1 cellular context compared by ENCODE assay signal in genomic region chr12:106773945-106774807, GRCh38.
TF ChIP-seq lines count a peak whose summit lies in the region.

Gene RIC8B (plus strand): TSS chr12:106774682. CDS start chr12:106774746, 64 bp downstream.

TF ChIP-seq in GM12878, 131 proteins besides CTCF, POLR2A, EP300 and RAD21 (continued from another document):
- TF ChIP-seq POU2F2 (IDR thresholded peaks at IDR 0.05; ENCODE audit: borderline replicate concordance, low read depth, low read length) (peak; percentile 33; the same call in 2 of the 3 replicates), TCF7 (IDR thresholded peaks at IDR 0.05; ENCODE audit: borderline replicate concordance) (no peak), ZNF274 (IDR thresholded peaks at IDR 0.05; ENCODE audit: insufficient read depth, insufficient read length) (no peak), NR2C1 (IDR thresholded peaks at IDR 0.05) (peak; percentile 94), ZBTB33 (IDR thresholded peaks at IDR 0.05) (no peak), SMC3 (IDR thresholded peaks at IDR 0.05; ENCODE audit: borderline replicate concordance, low read length) (no peak), MTA3 (IDR thresholded peaks at IDR 0.05; ENCODE audit: borderline replicate concordance, low read length) (no peak), SREBF1 (IDR thresholded peaks at IDR 0.05; ENCODE audit: low read length) (peak; percentile 84), ATF7 (IDR thresholded peaks at IDR 0.05; ENCODE audit: low read depth) (peak; percentile 61), RFX5 (IDR thresholded peaks at IDR 0.05; ENCODE audit: low read depth, low read length) (no peak), PBX3 (IDR thresholded peaks at IDR 0.05; ENCODE audit: insufficient replicate concordance, low read depth, low read length) (no peak), JUND (IDR thresholded peaks at IDR 0.05; ENCODE audit: low read depth, low read length) (no peak), IKZF1 (conservative IDR thresholded peaks at IDR 0.05) (peak; percentile 100), ESRRA (IDR thresholded peaks at IDR 0.05; ENCODE audit: low read length) (no peak), SIX5 (IDR thresholded peaks at IDR 0.05; ENCODE audit: low read depth, low read length, severe bottlenecking) (peak; percentile 96), PRDM15 (CRISPR knock-in tag; IDR thresholded peaks at IDR 0.05) (no peak), HDAC6 (IDR thresholded peaks at IDR 0.05; ENCODE audit: unreplicated experiment) (no peak), CHD1 (IDR thresholded peaks at IDR 0.05; ENCODE audit: low read depth, low read length) (0 out of 2 replicates have a peak, but pooled peaks have one; percentile 42), BMI1 (IDR thresholded peaks at IDR 0.05; ENCODE audit: borderline replicate concordance) (peak; percentile 67), KLF5 (IDR thresholded peaks at IDR 0.05; ENCODE audit: partially characterized antibody) (peak; percentile 54), YY1 (IDR thresholded peaks at IDR 0.05; ENCODE audit: low read depth, low read length) (peak; percentile 85), NR2F1 (conservative IDR thresholded peaks at IDR 0.05) (peak; percentile 51), JUNB (IDR thresholded peaks at IDR 0.05) (no peak), IRF5 (IDR thresholded peaks at IDR 0.05; ENCODE audit: borderline replicate concordance) (no peak), SMARCA5 (IDR thresholded peaks at IDR 0.05) (peak; percentile 75), NRF1 (conservative IDR thresholded peaks at IDR 0.05; ENCODE audit: low read depth, low read length) (no peak), SUPT20H (IDR thresholded peaks at IDR 0.05; ENCODE audit: borderline replicate concordance, control insufficient read depth, low read depth, low read length) (no peak), SMAD5 (IDR thresholded peaks at IDR 0.05; ENCODE audit: low read depth) (0 out of 2 replicates have a peak, but pooled peaks have one; percentile 36), ZBTB11 (CRISPR knock-in tag; IDR thresholded peaks at IDR 0.05) (no peak), ZBTB40 (IDR thresholded peaks at IDR 0.05; ENCODE audit: borderline replicate concordance) (peak; percentile 81; the same call in 1 of the 2 replicates), POLR2AphosphoS2 (IDR thresholded peaks at IDR 0.05; ENCODE audit: low read depth, low read length) (peak; percentile 33; the same call in 1 of the 2 replicates), MAX (IDR thresholded peaks at IDR 0.05; ENCODE audit: low read depth, low read length) (peak; percentile 30; the same call in 1 of the 2 replicates), CREM (IDR thresholded peaks at IDR 0.05; ENCODE audit: low read depth) (peak; percentile 92), BACH1 (IDR thresholded peaks at IDR 0.05; ENCODE audit: borderline replicate concordance) (peak; percentile 26; the same call in 1 of the 2 replicates), HCFC1 (IDR thresholded peaks at IDR 0.05; ENCODE audit: low read length) (peak; percentile 95), MXI1 (IDR thresholded peaks at IDR 0.05; ENCODE audit: low read depth, low read length) (peak; percentile 78), PAX5 (IDR thresholded peaks at IDR 0.05; ENCODE audit: borderline replicate concordance, low read depth, low read length) (peak; percentile 74), YBX1 (IDR thresholded peaks at IDR 0.05) (no peak), CHD4 (IDR thresholded peaks at IDR 0.05) (no peak), SPI1 (IDR thresholded peaks at IDR 0.05; ENCODE audit: borderline replicate concordance, insufficient read depth, low read depth, low read length) (0 out of 2 replicates have a peak, but pooled peaks have one; percentile 2), IRF4 (IDR thresholded peaks at IDR 0.05; ENCODE audit: low read depth, low read length) (no peak), TCF3 (IDR thresholded peaks at IDR 0.05; ENCODE audit: borderline replicate concordance, insufficient read depth, low read depth, low read length) (no peak), ZSCAN29 (IDR thresholded peaks at IDR 0.05) (no peak), ZNF384 (IDR thresholded peaks at IDR 0.05; ENCODE audit: borderline replicate concordance, low read depth, low read length) (no peak), RELA (IDR thresholded peaks at IDR 0.05; ENCODE audit: borderline replicate concordance, partially characterized antibody) (peak; percentile 37), CBX5 (IDR thresholded peaks at IDR 0.05; ENCODE audit: low read depth) (no peak), SREBF2 (IDR thresholded peaks at IDR 0.05; ENCODE audit: low read length) (no peak), MYB (IDR thresholded peaks at IDR 0.05; ENCODE audit: borderline replicate concordance, low read depth, low read length) (peak; percentile 16; the same call in 1 of the 2 replicates), LARP7 (IDR thresholded peaks at IDR 0.05) (no peak; the same call in 1 of the 2 replicates)
